Comparison of ENCODE assay signal across 9 cellular contexts in genomic region chr12:110669193-110669502, GRCh38. TPM values are rescaled to one million over a fixed set of nuclear protein-coding genes. Genes with fewer than 3 reads are reported as not detected.
DNase-seq lines count a peak whose midpoint lies in the region; ATAC-seq and TF ChIP-seq lines count a peak whose summit lies in the region.
"Had no signal": no experiment of that assay in that cellular context is flagged by ENCODE, and none has a peak within 500 bp of the region (broad histone marks: within the 10 kb centered on the region; RNA-seq: fewer than 3 reads in every experiment).

No MANE protein-coding gene starts in this region.

- intact Hi-C loops in left cardiac atrium (cut with DNase I): no loop called here

- H3K36me3 Mint-ChIP-seq in immature natural killer cell: peaks cover 11 to 37% (median 32%) of the 10 kb centered on the region in 3 donors

- H3K4me1 Mint-ChIP-seq in immature natural killer cell: peaks cover 41 to 58% of the 10 kb centered on the region in 2 donors

- peak overlapping the region; percentile 68 to 85 (median 76) for H3K4me3 Mint-ChIP-seq in immature natural killer cell

- DNase-seq in immature natural killer cell: peak in 2 of 3 donors; percentile 21 to 26
- DNase-seq in SIG-M5 treated with dmso at 0.1 percent for 504 hours (lab: John Stamatoyannopoulos, UW; ENCODE audit: unreplicated experiment): no peak
- DNase-seq in left cardiac atrium: no peak
- no peak for DNase-seq in NCI-H2227 treated with DMSO at 0.1 percent for 48 hours (lab: John Stamatoyannopoulos, UW)
- no peak for DNase-seq in NCI-H526 (lab: John Stamatoyannopoulos, UW)
- DNase-seq: activated CD4-positive, alpha-beta T cell treated with anti-CD3 and anti-CD28 coated beads for 48 hours had no signal

- peak; percentile 30 for ATAC-seq in GM21381 (IDR thresholded peaks at IDR 0.05; ENCODE audit: unreplicated experiment)
- peak; percentile 16 for ATAC-seq in HG03565 (IDR thresholded peaks at IDR 0.05; ENCODE audit: unreplicated experiment)
- ATAC-seq in left cardiac atrium: no peak

- peak overlapping the region; percentile 80 to 96 (median 92) for H3K27ac Mint-ChIP-seq in immature natural killer cell

- peaks cover 0 to 9% (median 7%) of the 10 kb centered on the region in 3 donors for H3K27me3 Mint-ChIP-seq in immature natural killer cell (ENCODE audit: low read depth in 3 of 3)

- peak; percentile 29 for TF ChIP-seq POLR2A in GM15510 (IDR thresholded peaks at IDR 0.05; ENCODE audit: borderline replicate concordance, extremely low read depth, insufficient read length)

- H3K9me3 Mint-ChIP-seq in immature natural killer cell: peaks cover 3 to 17% (median 14%) of the 10 kb centered on the region in 6 donors

RNA-seq across cellular contexts. Expression of gene HVCN1, which starts 19.8 kb away (rescaled TPM):
- 10 to 100 TPM; 28.8 to 54.0 (median 33.3) TPM for polyA plus RNA-seq in immature natural killer cell
- total RNA-seq in left cardiac atrium: 10 to 100 TPM; 10.4 to 44.7 TPM

RNA-seq across cellular contexts. Expression of gene TCTN1, which starts 55.2 kb away (rescaled TPM):
- polyA plus RNA-seq in immature natural killer cell: 10 to 100 TPM in 2 of 3 donors, 1 to 10 TPM in 1; 5.2 to 11.1 (median 10.0) TPM
- 10 to 100 TPM; 21.2 to 33.1 TPM for total RNA-seq in left cardiac atrium

Comparison
In these comparisons a context has a peak if more than half of its experiments do, and no peak if none do; other contexts are left out.
1. ATAC-seq: peak in GM21381 (single experiment) and HG03565 (single experiment); none in left cardiac atrium (0 of 2).
2. DNase-seq: peak in immature natural killer cell (2 of 3); none in SIG-M5 treated with dmso at 0.1 percent for 504 hours (single experiment), left cardiac atrium (single experiment), NCI-H2227 treated with DMSO at 0.1 percent for 48 hours (single experiment) and NCI-H526 (0 of 2).